15 cellular contexts compared by ENCODE assay signal in the genomic region with DNA sequence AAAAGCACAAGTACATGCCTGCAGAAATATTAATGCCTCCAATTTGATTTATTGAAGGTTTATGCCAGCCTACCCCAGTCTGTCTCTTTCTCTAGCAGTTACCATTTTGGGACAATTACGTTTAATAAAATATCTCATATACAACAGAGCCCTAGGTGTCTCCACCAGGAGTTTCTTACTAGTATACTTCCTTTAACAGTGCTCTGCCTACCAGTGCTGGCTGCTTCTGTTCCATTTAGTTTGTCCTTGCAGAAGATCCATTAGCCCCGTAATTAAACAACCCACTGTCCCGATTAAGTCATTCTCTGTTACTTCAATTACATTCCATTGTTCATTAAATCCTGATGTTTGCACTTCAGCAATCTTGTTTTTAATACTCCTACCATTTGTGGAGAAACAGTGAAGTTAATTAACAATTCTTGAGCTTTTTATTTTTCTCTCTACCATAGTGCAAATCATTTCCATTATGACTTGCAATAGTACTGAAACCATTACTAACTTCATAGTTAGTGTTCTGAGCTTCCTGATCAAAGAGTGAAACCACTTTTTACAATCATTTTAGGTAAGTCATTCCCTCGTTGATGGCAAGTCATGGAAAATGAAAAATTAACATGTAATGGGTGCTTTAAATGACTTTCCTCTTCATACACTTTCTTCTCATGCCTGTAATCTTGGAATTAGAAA.
DNase-seq lines count a peak whose midpoint lies in the region; ATAC-seq and TF ChIP-seq lines count a peak whose summit lies in the region.
"Had no signal": no experiment of that assay in that cellular context is flagged by ENCODE, and none has a peak within 500 bp of the region (broad histone marks: within the 10 kb centered on the region; RNA-seq: fewer than 3 reads in every experiment).

No MANE protein-coding gene starts in this region.

- H3K9me3 Mint-ChIP-seq in natural killer cell treated with Interleukin-12 subunit alpha and Interleukin-12 subunit beta and Interleukin-15 and Interleukin-18, amount 100 ng/mL, for 72 hours, result no peaks in the 10 kb centered on the region
- no peaks in the 10 kb centered on the region for H3K9me3 Mint-ChIP-seq in natural killer cell
- H3K9me3 Mint-ChIP-seq: effector memory CD8-positive, alpha-beta T cell; HFFc6 had no signal

- no peaks in the 10 kb centered on the region for H3K27me3 Mint-ChIP-seq in natural killer cell treated with Interleukin-12 subunit alpha and Interleukin-12 subunit beta and Interleukin-15 and Interleukin-18, amount 100 ng/mL, for 72 hours
- H3K27me3 Mint-ChIP-seq in natural killer cell (ENCODE audit: low read depth in 2 of 2), result no peaks in the 10 kb centered on the region
- H3K27me3 Mint-ChIP-seq: effector memory CD8-positive, alpha-beta T cell had no signal

- H3K4me3 Mint-ChIP-seq in natural killer cell treated with Interleukin-12 subunit alpha and Interleukin-12 subunit beta and Interleukin-15 and Interleukin-18, amount 100 ng/mL, for 72 hours, result peak overlapping the region; percentile 46
- H3K4me3 Mint-ChIP-seq in natural killer cell, result no peak overlapping the region
- H3K4me3 Mint-ChIP-seq: effector memory CD8-positive, alpha-beta T cell; HFFc6 had no signal

- intact Hi-C loops in natural killer cell (cut with micrococcal nuclease), result loop anchor here (10.0 kb wide), 2 partner anchors 65 to 115 kb away; no protein-coding TSS in a partner anchor
- intact Hi-C loops in vagina (cut with DNase I), result no loop called here

- TF ChIP-seq CTCF in natural killer cell (IDR thresholded peaks at IDR 0.05) (no peak), vagina (IDR thresholded peaks at IDR 0.05) (no peak)

- peaks cover 34% of the 10 kb centered on the region for H3K4me1 ChIP-seq in vagina

- H3K36me3 ChIP-seq in vagina, result no peaks in the 10 kb centered on the region
- H3K36me3 ChIP-seq: upper lobe of right lung had no signal

- H3K27ac Mint-ChIP-seq in natural killer cell treated with Interleukin-12 subunit alpha and Interleukin-12 subunit beta and Interleukin-15 and Interleukin-18, amount 100 ng/mL, for 72 hours, result peak overlapping the region in 1 of 2 donors; percentile 62
- peak overlapping the region in 1 of 2 donors; percentile 27 for H3K27ac Mint-ChIP-seq in natural killer cell
- H3K27ac Mint-ChIP-seq: effector memory CD8-positive, alpha-beta T cell; HFFc6 had no signal

- H3K27ac ChIP-seq in vagina, result peak overlapping the region; percentile 90
- H3K27ac ChIP-seq: upper lobe of right lung had no signal

- TF ChIP-seq POLR2A in vagina (IDR thresholded peaks at IDR 0.05), result no peak

- H3K9me3 ChIP-seq in vagina, result no peaks in the 10 kb centered on the region
- H3K9me3 ChIP-seq: upper lobe of right lung had no signal

- H3K4me3 ChIP-seq in vagina, result no peak overlapping the region
- H3K4me3 ChIP-seq: upper lobe of right lung had no signal

- peaks cover 19% of the 10 kb centered on the region for H3K36me3 Mint-ChIP-seq in natural killer cell treated with Interleukin-12 subunit alpha and Interleukin-12 subunit beta and Interleukin-15 and Interleukin-18, amount 100 ng/mL, for 72 hours
- peaks cover 7% of the 10 kb centered on the region for H3K36me3 Mint-ChIP-seq in natural killer cell

- H3K4me1 Mint-ChIP-seq in natural killer cell treated with Interleukin-12 subunit alpha and Interleukin-12 subunit beta and Interleukin-15 and Interleukin-18, amount 100 ng/mL, for 72 hours (ENCODE audit: low read depth in 2 of 2), result peaks cover 32 to 45% of the 10 kb centered on the region in 2 donors
- H3K4me1 Mint-ChIP-seq in natural killer cell, result peaks cover 37 to 61% of the 10 kb centered on the region in 2 donors

- no peaks in the 10 kb centered on the region for H3K27me3 ChIP-seq in vagina
- H3K27me3 ChIP-seq: upper lobe of right lung had no signal

- no peak for DNase-seq in natural killer cell treated with Interleukin-12 subunit alpha and Interleukin-12 subunit beta and Interleukin-15 and Interleukin-18, amount 100 ng/mL, for 72 hours (ENCODE audit: low spot score)
- no peak for DNase-seq in natural killer cell
- DNase-seq in vagina (ENCODE audit: extremely low spot score in 2 of 2), result no peak
- DNase-seq in NCI-H524 treated with DMSO at 0.1 percent for 48 hours (lab: John Stamatoyannopoulos, UW), result no peak
- DNase-seq in stimulated activated CD4-positive, alpha-beta T cell treated with anti-CD3 and anti-CD28 coated beads, Interleukin-2, amount 100 ng/mL, for 48 hours, result no peak
- no peak for DNase-seq in Kasumi-1 (lab: John Stamatoyannopoulos, UW)
- DNase-seq: caudate nucleus; effector memory CD8-positive, alpha-beta T cell; HFFc6; left cardiac atrium; NCI-H1417; NCI-H446; upper lobe of right lung had no signal

- ATAC-seq in natural killer cell treated with Interleukin-12 subunit alpha and Interleukin-12 subunit beta and Interleukin-15 and Interleukin-18, amount 100 ng/mL, for 72 hours, result peak in 1 of 2 donors; percentile 55
- ATAC-seq in natural killer cell (no peak), GM21737 (IDR thresholded peaks at IDR 0.05; ENCODE audit: unreplicated experiment) (peak; percentile 46), HG03439 (IDR thresholded peaks at IDR 0.05; ENCODE audit: unreplicated experiment) (peak; percentile 42)
- ATAC-seq: effector memory CD8-positive, alpha-beta T cell; left cardiac atrium; upper lobe of right lung had no signal

Comparison
In these comparisons a context has a peak if more than half of its experiments do, and no peak if none do; other contexts are left out.
1. ATAC-seq: peak in GM21737 (single experiment) and HG03439 (single experiment); none in natural killer cell (0 of 3).